In genomic region chr2:160221391-160222276, GRCh38 we compare ENCODE assay signal across 9 cellular contexts. TPM values are rescaled to one million over a fixed set of nuclear protein-coding genes. Genes with fewer than 3 reads are reported as not detected.
A peak's percentile ranks its signal among the peaks of the same experiment; 100 is the strongest.
DNase-seq lines count a peak whose midpoint lies in the region; ATAC-seq, FAIRE-seq and TF ChIP-seq lines count a peak whose summit lies in the region.
"Had no signal": no experiment of that assay in that cellular context is flagged by ENCODE, and none has a peak within 500 bp of the region (broad histone marks: within the 10 kb centered on the region; RNA-seq: fewer than 3 reads in every experiment).

No MANE protein-coding gene starts in this region.

- peak; percentile 91 for DNase-seq in DMS53 (lab: John Stamatoyannopoulos, UW)
- no peak for DNase-seq in Panc1 (ENCODE audit: low read depth, low spot score)
- peak; percentile 83 for DNase-seq in fibroblast of peridontal ligament (ENCODE audit: extremely low read depth)
- peak; percentile 53 to 76 (median 61) for DNase-seq in ovary
- no peak for DNase-seq in GM19239 (ENCODE audit: insufficient read length, low spot score)
- no peak for DNase-seq in NCI-H187 (lab: John Stamatoyannopoulos, UW)
- DNase-seq in NCI-H1930 (lab: John Stamatoyannopoulos, UW): no peak

- no peaks in the 10 kb centered on the region for H3K36me3 ChIP-seq in Panc1 (ENCODE audit: control insufficient read depth, insufficient read depth, low read length)
- H3K36me3 ChIP-seq in ovary: no peaks in the 10 kb centered on the region

- no peak for TF ChIP-seq POLR2A in ovary (IDR thresholded peaks at IDR 0.05)

- no peak for TF ChIP-seq CTCF in Panc1 (IDR thresholded peaks at IDR 0.05)
- no peak for TF ChIP-seq CTCF in ovary (IDR thresholded peaks at IDR 0.05)

- H3K4me3 ChIP-seq in Panc1 (ENCODE audit: low read depth in 2 of 2, low read length in 2 of 2) (no peak overlapping the region), ovary (no peak overlapping the region)

- in situ Hi-C loops in Panc1 (cut with HindIII; ENCODE audit: low pct_unique_long_range_greater_than_20kb, low sequenced_read_pairs): no loop called here

- TF ChIP-seq EP300 in ovary (IDR thresholded peaks at IDR 0.05): no peak

- peak; percentile 89 for ATAC-seq in Panc1
- ATAC-seq in HG02840 (IDR thresholded peaks at IDR 0.05; ENCODE audit: low FRiP score, unreplicated experiment): no peak

- intact Hi-C loops in Panc1 (cut with micrococcal nuclease; ENCODE audit: unreplicated experiment) (no loop called here), ovary (cut with DNase I) (no loop called here)

- H3K27me3 ChIP-seq in Panc1 (ENCODE audit: control insufficient read depth, insufficient read depth, low read length) (no peaks in the 10 kb centered on the region), ovary (no peaks in the 10 kb centered on the region)

- 16 to 38% (median 27%) methylated on average over 9 to 12 of the region's 12 CpGs for WGBS in ovary, 3 donors

- CTCF ChIA-PET in Panc1 (lab: Charles Lee): no interaction called here

- POLR2A ChIA-PET in Panc1 (lab: Charles Lee): no interaction called here

- no peak for FAIRE-seq in GM19239 (lab: Jason Lieb, UNC)
- FAIRE-seq: TTC549 had no signal

- BruUV-seq in Panc1 (replicated peaks; lab: Mats Ljungman, UMichigan): no TSS peak

- H3K4me1 ChIP-seq in Panc1 (ENCODE audit: control insufficient read depth, insufficient read depth, low read length) (peaks cover 66% of the 10 kb centered on the region), ovary (ENCODE audit: insufficient read depth) (peaks cover 11% of the 10 kb centered on the region)

- H3K27ac ChIP-seq in Panc1 (ENCODE audit: low read length) (peak overlapping the region; percentile 83), ovary (peak overlapping the region in 1 of 2 donors; percentile 74)

- H3K9me3 ChIP-seq in Panc1 (ENCODE audit: control insufficient read depth, insufficient read depth, low read depth, low read length) (no peaks in the 10 kb centered on the region), ovary (no peaks in the 10 kb centered on the region)

RNA-seq across cellular contexts. Expression of gene ITGB6, which starts 21.6 kb away (rescaled TPM):
- total RNA-seq in Panc1 (2021; ENCODE audit: unreplicated experiment): 0.08 TPM
- polyA plus RNA-seq in Panc1 (2012; ENCODE audit: insufficient read length): not detected
- total RNA-seq in ovary: 1 to 10 TPM in 1 of 7 donors, under 1 TPM in 3, not detected in 3; 0.17 to 3.6 (median 0.36) TPM
- polyA plus RNA-seq in ovary: not detected

Comparison
In these comparisons a context has a peak if more than half of its experiments do, and no peak if none do; other contexts are left out.
1. DNase-seq: peak in DMS53 (single experiment), fibroblast of peridontal ligament (single experiment) and ovary (5 of 5); none in Panc1 (single experiment), GM19239 (single experiment), NCI-H187 (0 of 2) and NCI-H1930 (0 of 2).